Comparison of ENCODE assay signal across 8 cellular contexts in the genomic region with DNA sequence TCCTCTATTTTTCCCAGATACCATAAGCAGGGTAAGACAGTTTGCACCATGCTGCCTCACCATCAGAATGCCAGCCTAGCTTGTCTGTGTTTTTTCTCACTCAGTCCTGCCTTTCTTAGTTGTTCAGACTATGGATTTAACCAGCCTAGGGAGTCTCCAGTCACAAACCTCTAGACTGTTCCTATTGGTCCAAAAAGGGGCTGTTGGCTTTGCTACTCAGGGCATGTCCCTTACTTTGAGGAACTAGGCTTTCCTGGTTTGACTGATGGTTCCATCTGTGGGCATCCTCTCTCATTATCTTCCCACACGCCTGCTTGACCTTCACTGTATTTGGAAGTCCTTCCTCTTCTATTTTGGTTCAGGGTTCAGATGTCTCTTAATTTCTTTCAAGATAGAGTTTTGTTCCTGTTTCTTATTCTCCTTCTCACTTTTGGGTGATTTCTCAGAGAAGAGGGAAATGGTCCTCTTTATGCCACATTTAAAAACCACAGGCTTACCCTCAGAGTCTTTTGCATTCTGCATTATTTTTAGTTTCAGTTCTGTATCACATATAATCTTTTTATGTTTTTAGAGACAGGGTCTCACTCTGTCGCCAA. TPM values are rescaled to one million over a fixed set of nuclear protein-coding genes. Genes with fewer than 3 reads are reported as not detected.
DNase-seq lines count a peak whose midpoint lies in the region; ATAC-seq, FAIRE-seq and TF ChIP-seq lines count a peak whose summit lies in the region.

No MANE protein-coding gene starts in this region.

- WGBS in pancreas, 2 donors: 66 to 82% methylated on average over 2 of the region's 2 CpGs

- TF ChIP-seq POLR2A in H54 (IDR thresholded peaks at IDR 0.05; ENCODE audit: low read depth, low read length): no peak

- H3K79me2 ChIP-seq in PC-3 (ENCODE audit: low read length): no peaks in the 10 kb centered on the region

- H3K9me3 ChIP-seq in PC-3 (ENCODE audit: low read length) (no peaks in the 10 kb centered on the region), pancreas (no peaks in the 10 kb centered on the region)

- H3K27ac ChIP-seq in PC-3 (ENCODE audit: low read length): no peak overlapping the region
- H3K27ac ChIP-seq in pancreas: no peak overlapping the region

- FAIRE-seq in pancreas (lab: Jason Lieb, UNC) (no peak), H54 (lab: Jason Lieb, UNC) (no peak)

- H3K4me3 ChIP-seq in PC-3 (ENCODE audit: low read length) (no peak overlapping the region), pancreas (no peak overlapping the region)

- H3K4me1 Mint-ChIP-seq in activated CD8-positive, alpha-beta memory T cell treated with anti-CD3 and anti-CD28 coated beads, Interleukin-2, amount 10 ng/mL, durations not matched to agents 7 days and 5 days: peaks cover 28% of the 10 kb centered on the region

- no peaks in the 10 kb centered on the region for H4K20me1 ChIP-seq in PC-3 (ENCODE audit: low read length)

- H3K36me3 ChIP-seq in PC-3 (ENCODE audit: low read depth, low read length) (no peaks in the 10 kb centered on the region), pancreas (no peaks in the 10 kb centered on the region)

- H3K4me3 Mint-ChIP-seq in activated CD8-positive, alpha-beta memory T cell treated with anti-CD3 and anti-CD28 coated beads, Interleukin-2, amount 10 ng/mL, durations not matched to agents 7 days and 5 days: peak overlapping the region; percentile 0

- POLR2A ChIA-PET in PC-3 (lab: Charles Lee; ENCODE audit: unreplicated experiment): interaction anchor here (0.5 kb wide), 1 partner anchor 273 kb away, joined by 3 read pairs; no protein-coding TSS in a partner anchor

- no peaks in the 10 kb centered on the region for H3K4me1 ChIP-seq in PC-3 (ENCODE audit: insufficient read depth, low read length)
- H3K4me1 ChIP-seq in pancreas: no peaks in the 10 kb centered on the region

- TF ChIP-seq CTCF in PC-3 (conservative IDR thresholded peaks at IDR 0.05; ENCODE audit: low read depth, low read length) (no peak), pancreas (IDR thresholded peaks at IDR 0.05) (no peak)

- BruUV-seq in PC-3 (replicated peaks; lab: Mats Ljungman, UMichigan): no TSS peak

- peaks cover 7% of the 10 kb centered on the region for H3K27me3 Mint-ChIP-seq in activated CD8-positive, alpha-beta memory T cell treated with anti-CD3 and anti-CD28 coated beads, Interleukin-2, amount 10 ng/mL, durations not matched to agents 7 days and 5 days

- CTCF ChIA-PET in activated CD8-positive, alpha-beta memory T cell treated with anti-CD3 and anti-CD28 coated beads, Interleukin-2, amount 10 ng/mL, durations not matched to agents 7 days and 5 days (lab: Charles Lee): interaction anchor here (2.1 kb wide), 1 partner anchor 220 kb away, joined by 6 read pairs; no protein-coding TSS in a partner anchor
- CTCF ChIA-PET in PC-3 (lab: Charles Lee): no interaction called here

- H3K27ac Mint-ChIP-seq in activated CD8-positive, alpha-beta memory T cell treated with anti-CD3 and anti-CD28 coated beads, Interleukin-2, amount 10 ng/mL, durations not matched to agents 7 days and 5 days: peak overlapping the region; percentile 60

- H3K4me2 ChIP-seq in PC-3 (ENCODE audit: low read length): peak overlapping the region; percentile 23; the same call in 1 of the 2 replicates

- ATAC-seq in activated CD8-positive, alpha-beta memory T cell treated with anti-CD3 and anti-CD28 coated beads, Interleukin-2, amount 10 ng/mL, durations not matched to agents 7 days and 5 days: peak; percentile 55
- ATAC-seq in HG02938 (IDR thresholded peaks at IDR 0.05; ENCODE audit: unreplicated experiment) (peak; percentile 69), PC-3 (no peak), pancreas (peak in 3 of 4 donors; percentile 11 to 77 (median 27))

- H3F3A ChIP-seq in PC-3 (ENCODE audit: low read length, unreplicated experiment): no peaks in the 10 kb centered on the region

- H3K9ac ChIP-seq in PC-3 (ENCODE audit: low read length): no peak overlapping the region

- DNase-seq in activated CD8-positive, alpha-beta memory T cell treated with anti-CD3 and anti-CD28 coated beads, Interleukin-2, amount 10 ng/mL, durations not matched to agents 7 days and 5 days: peak; percentile 39
- no peak for DNase-seq in activated CD8-positive, alpha-beta memory T cell treated with anti-CD3 and anti-CD28 coated beads, Interleukin-2, amount 50 U/mL, for 48 hours
- DNase-seq in PC-3 (no peak), pancreas (peak in 1 of 6 donors; percentile 22), H4 (ENCODE audit: low spot score) (no peak), H54 (ENCODE audit: insufficient read length, low spot score) (no peak), HCEC 1CT (no peak)

- no peak overlapping the region for H2AFZ ChIP-seq in PC-3 (ENCODE audit: low read length)

- H3K36me3 Mint-ChIP-seq in activated CD8-positive, alpha-beta memory T cell treated with anti-CD3 and anti-CD28 coated beads, Interleukin-2, amount 10 ng/mL, durations not matched to agents 7 days and 5 days: no peaks in the 10 kb centered on the region

- H3K9me3 Mint-ChIP-seq in activated CD8-positive, alpha-beta memory T cell treated with anti-CD3 and anti-CD28 coated beads, Interleukin-2, amount 10 ng/mL, durations not matched to agents 7 days and 5 days (ENCODE audit: low read depth): no peaks in the 10 kb centered on the region

- intact Hi-C loops in PC-3 (cut with micrococcal nuclease): no loop called here
- intact Hi-C loops in pancreas (cut with DNase I): no loop called here

- H3K27me3 ChIP-seq in PC-3 (ENCODE audit: low read length) (no peaks in the 10 kb centered on the region), pancreas (no peaks in the 10 kb centered on the region)

- H3K9me2 ChIP-seq in PC-3 (replicated peaks; ENCODE audit: low read length): no peaks in the 10 kb centered on the region

RNA-seq across cellular contexts. Expression of a gene that starts 31.3 kb away (rescaled TPM):
- total RNA-seq in activated CD8-positive, alpha-beta memory T cell treated with anti-CD3 and anti-CD28 coated beads, Interleukin-2, amount 10 ng/mL, durations not matched to agents 7 days and 5 days: 10 to 100 TPM; 31.2 to 33.4 TPM
- total RNA-seq in PC-3 (2014; rRNA removed) (21.1 and 27.2 TPM in 2 replicates), pancreas (10 to 100 TPM; 15.5 to 26.5 (median 21.4) TPM)
- 10 to 100 TPM in 1 of 2 donors, 1 to 10 TPM in 1; 8.1 to 11.0 TPM for polyA plus RNA-seq in pancreas
- 9.7 and 12.3 TPM in 2 replicates for total RNA-seq in H4 (2014; rRNA removed; shearing (Covaris generic))

RNA-seq across cellular contexts. Expression of a gene that starts 59.9 kb away (rescaled TPM):
- total RNA-seq in activated CD8-positive, alpha-beta memory T cell treated with anti-CD3 and anti-CD28 coated beads, Interleukin-2, amount 10 ng/mL, durations not matched to agents 7 days and 5 days: not detected
- total RNA-seq in PC-3 (2014; rRNA removed) (not detected in 2 replicates), pancreas (under 1 TPM in 2 of 6 donors, not detected in 4; 0.04 to 0.24 TPM)
- under 1 TPM in 1 of 2 donors, not detected in 1; 0.07 TPM for polyA plus RNA-seq in pancreas
- not detected in 2 replicates for total RNA-seq in H4 (2014; rRNA removed; shearing (Covaris generic))
